28 cellular contexts compared by ENCODE assay signal in the genomic region with DNA sequence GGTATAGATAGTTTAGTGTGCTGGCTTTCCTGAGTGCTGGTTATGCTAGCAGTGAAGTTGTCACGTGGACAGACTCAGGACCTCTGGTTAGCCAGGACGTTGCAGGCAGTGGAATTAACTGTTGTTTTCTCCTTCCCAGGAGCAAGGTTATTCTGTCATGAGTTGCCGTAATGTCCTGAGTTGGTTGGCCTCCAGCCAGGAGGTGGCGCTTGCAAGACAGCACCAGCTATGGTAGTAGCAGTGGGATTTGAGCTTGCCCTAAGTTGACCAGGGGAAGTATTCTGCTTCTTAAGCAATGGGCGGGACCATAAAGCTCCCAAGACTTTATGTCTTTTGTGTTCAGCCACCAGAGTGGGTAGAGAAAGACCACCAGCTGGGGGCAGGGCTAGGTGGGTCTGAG.
DNase-seq lines count a peak whose midpoint lies in the region; ATAC-seq and TF ChIP-seq lines count a peak whose summit lies in the region.
"Had no signal": no experiment of that assay in that cellular context is flagged by ENCODE, and none has a peak within 500 bp of the region (broad histone marks: within the 10 kb centered on the region; RNA-seq: fewer than 3 reads in every experiment).

No MANE protein-coding gene starts in this region.

- no peak for ATAC-seq in lower lobe of right lung
- no peak for ATAC-seq in naive thymus-derived CD8-positive, alpha-beta T cell
- ATAC-seq: activated CD8-positive, alpha-beta T cell treated with anti-CD3 and anti-CD28 coated beads, Interleukin-2, amount 10 ng/mL, durations not matched to agents 7 days and 5 days; heart left ventricle; SK-N-SH treated with all-trans-retinoic acid at 6 μM for 48 hours; stimulated activated naive B cell treated with anti-CD40 and anti-IgM and Interleukin-4, amounts not matched to agents 10 μg/mL and 1 μg/mL and 100 μg/mL, for 72 hours had no signal

- POLR2A ChIA-PET in naive thymus-derived CD8-positive, alpha-beta T cell (lab: Charles Lee), result no interaction called here

- no peaks in the 10 kb centered on the region for H3K27me3 ChIP-seq in lower lobe of right lung (ENCODE audit: low read depth)
- H3K27me3 ChIP-seq: heart left ventricle had no signal

- no peaks in the 10 kb centered on the region for H3K36me3 ChIP-seq in lower lobe of right lung
- H3K36me3 ChIP-seq: heart left ventricle had no signal

- H3K4me3 ChIP-seq in GM12865 (ENCODE audit: low read depth, low read length), result no peak overlapping the region
- no peak overlapping the region for H3K4me3 ChIP-seq in Jurkat, Clone E6-1 (ENCODE audit: low read length)
- no peak overlapping the region for H3K4me3 ChIP-seq in lower lobe of right lung
- H3K4me3 ChIP-seq: heart left ventricle, skin epidermis had no signal

- peaks cover 0 to 20% (median 6%) of the 10 kb centered on the region in 9 donors for H3K9me3 Mint-ChIP-seq in naive thymus-derived CD8-positive, alpha-beta T cell
- H3K9me3 Mint-ChIP-seq: activated naive CD4-positive, alpha-beta T cell treated with anti-CD3 and anti-CD28 coated beads for 36 hours; nephron; T-helper 1 cell treated with Interleukin-12 subunit alpha and Interleukin-12 subunit beta and Interleukin-4 antibody, amounts not matched to agents 30 μg/mL and 1 μg/mL, for 36 hours; type B pancreatic cell had no signal

- no peaks in the 10 kb centered on the region for H3K4me1 ChIP-seq in lower lobe of right lung
- H3K4me1 ChIP-seq: Caco-2, heart left ventricle had no signal

- no peak for TF ChIP-seq CTCF in GM12865 (IDR thresholded peaks at IDR 0.05; ENCODE audit: insufficient read depth, low read depth, low read length, missing control alignments)
- no peak for TF ChIP-seq CTCF in lower lobe of right lung (IDR thresholded peaks at IDR 0.05)

- no peaks in the 10 kb centered on the region for H3K4me1 Mint-ChIP-seq in naive thymus-derived CD8-positive, alpha-beta T cell
- H3K4me1 Mint-ChIP-seq: central memory CD8-positive, alpha-beta T cell; nephron; stimulated activated naive B cell treated with anti-CD40 and anti-IgM and Interleukin-4, amounts not matched to agents 10 μg/mL and 1 μg/mL and 100 μg/mL, for 72 hours had no signal

- intact Hi-C loops in lower lobe of right lung (cut with DNase I), result no loop called here

- DNase-seq in GM12865 (ENCODE audit: low read depth) (peak; percentile 23), SK-MEL-5 (ENCODE audit: low read depth, low spot score) (peak; percentile 11), iPS DF 4.7 (ENCODE audit: extremely low read depth, low spot score) (peak; percentile 16), lower lobe of right lung (no peak), putamen (ENCODE audit: low spot score) (no peak)
- peak; percentile 6 for DNase-seq in Jurkat, Clone E6-1 (ENCODE audit: low read depth, low spot score)
- no peak for DNase-seq in naive thymus-derived CD8-positive, alpha-beta T cell
- DNase-seq: activated CD4-positive, alpha-beta T cell treated with anti-CD3 and anti-CD28 coated beads for 1 hour; activated CD8-positive, alpha-beta T cell treated with anti-CD3 and anti-CD28 coated beads, Interleukin-2, amount 10 ng/mL, durations not matched to agents 7 days and 5 days; activated naive CD4-positive, alpha-beta T cell treated with anti-CD3 and anti-CD28 coated beads for 36 hours; C1 segment of cervical spinal cord; DMS79 treated with DMSO at 0.1 percent for 48 hours; foreskin melanocyte; H7; KG1; mammary epithelial cell; NCI-H1417 treated with DMSO at 0.1 percent for 48 hours; NCI-H2081; NCI-H748 treated with DMSO at 0.1 percent for 48 hours; stimulated activated naive B cell treated with anti-CD40 and anti-IgM and Interleukin-4, amounts not matched to agents 10 μg/mL and 1 μg/mL and 100 μg/mL, for 72 hours had no signal

- H3K9me3 ChIP-seq in lower lobe of right lung, result no peaks in the 10 kb centered on the region
- H3K9me3 ChIP-seq: Caco-2 had no signal

- no peak overlapping the region for H3K27ac ChIP-seq in lower lobe of right lung
- H3K27ac ChIP-seq: heart left ventricle, skin epidermis had no signal

- H3K27me3 Mint-ChIP-seq in naive thymus-derived CD8-positive, alpha-beta T cell, result peaks cover 0 to 16% (median 0%) of the 10 kb centered on the region in 5 donors
- H3K27me3 Mint-ChIP-seq: central memory CD8-positive, alpha-beta T cell had no signal

- H3K27ac Mint-ChIP-seq in naive thymus-derived CD8-positive, alpha-beta T cell, result no peak overlapping the region
- H3K27ac Mint-ChIP-seq: activated CD8-positive, alpha-beta T cell treated with anti-CD3 and anti-CD28 coated beads, Interleukin-2, amount 10 ng/mL, durations not matched to agents 7 days and 5 days; activated naive CD4-positive, alpha-beta T cell treated with anti-CD3 and anti-CD28 coated beads for 36 hours; nephron; stimulated activated naive B cell treated with anti-CD40 and anti-IgM and Interleukin-4, amounts not matched to agents 10 μg/mL and 1 μg/mL and 100 μg/mL, for 72 hours; T-helper 1 cell treated with Interleukin-12 subunit alpha and Interleukin-12 subunit beta and Interleukin-4 antibody, amounts not matched to agents 30 μg/mL and 1 μg/mL, for 36 hours; type B pancreatic cell had no signal

- peaks cover 0 to 4% (median 1%) of the 10 kb centered on the region in 3 donors for H3K36me3 Mint-ChIP-seq in naive thymus-derived CD8-positive, alpha-beta T cell
- H3K36me3 Mint-ChIP-seq: stimulated activated naive B cell treated with anti-CD40 and anti-IgM and Interleukin-4, amounts not matched to agents 10 μg/mL and 1 μg/mL and 100 μg/mL, for 72 hours; type B pancreatic cell had no signal

- no peak overlapping the region for H3K4me3 Mint-ChIP-seq in naive thymus-derived CD8-positive, alpha-beta T cell
- H3K4me3 Mint-ChIP-seq: activated CD8-positive, alpha-beta T cell treated with anti-CD3 and anti-CD28 coated beads, Interleukin-2, amount 10 ng/mL, durations not matched to agents 7 days and 5 days; activated naive CD4-positive, alpha-beta T cell treated with anti-CD3 and anti-CD28 coated beads for 36 hours; central memory CD8-positive, alpha-beta T cell; nephron; stimulated activated naive B cell treated with anti-CD40 and anti-IgM and Interleukin-4, amounts not matched to agents 10 μg/mL and 1 μg/mL and 100 μg/mL, for 72 hours; T-helper 1 cell treated with Interleukin-12 subunit alpha and Interleukin-12 subunit beta and Interleukin-4 antibody, amounts not matched to agents 30 μg/mL and 1 μg/mL, for 36 hours; type B pancreatic cell had no signal

- in situ Hi-C loops in SK-MEL-5 (cut with HindIII; ENCODE audit: low pct_unique_long_range_greater_than_20kb, low sequenced_read_pairs), result no loop called here

Comparison
In these comparisons a context has a peak if more than half of its experiments do, and no peak if none do; other contexts are left out.
1. DNase-seq: peak in GM12865 (single experiment), Jurkat, Clone E6-1 (single experiment), SK-MEL-5 (single experiment) and iPS DF 4.7 (single experiment); none in lower lobe of right lung (single experiment), putamen (single experiment) and naive thymus-derived CD8-positive, alpha-beta T cell (0 of 10).